Comparison of ENCODE assay signal across 9 cellular contexts in genomic region chr5:145937432-145938250, GRCh38. TPM values are rescaled to one million over a fixed set of nuclear protein-coding genes. Genes with fewer than 3 reads are reported as not detected.
A peak's percentile ranks its signal among the peaks of the same experiment; 100 is the strongest.
DNase-seq lines count a peak whose midpoint lies in the region; ATAC-seq and TF ChIP-seq lines count a peak whose summit lies in the region.
"Had no signal": no experiment of that assay in that cellular context is flagged by ENCODE, and none has a peak within 500 bp of the region (broad histone marks: within the 10 kb centered on the region; RNA-seq: fewer than 3 reads in every experiment).

No MANE protein-coding gene starts in this region.

- peak overlapping the region; percentile 60 to 80 (median 80) for H3K9ac ChIP-seq in skeletal muscle tissue (ENCODE audit: low read depth in 1 of 3, low read length in 3 of 3)

- no peaks in the 10 kb centered on the region for H3K9me3 ChIP-seq in skeletal muscle tissue (ENCODE audit: control insufficient read depth in 3 of 3, low read length in 3 of 3)
- H3K9me3 ChIP-seq: adrenal gland had no signal

- no peaks in the 10 kb centered on the region for H3K36me3 ChIP-seq in skeletal muscle tissue (ENCODE audit: control insufficient read depth in 3 of 3, insufficient read depth in 3 of 3, low read length in 3 of 3)
- H3K36me3 ChIP-seq: adrenal gland had no signal

- intact Hi-C loops in posterior vena cava (cut with DNase I): no loop called here

- H3K4me1 ChIP-seq in skeletal muscle tissue (ENCODE audit: control insufficient read depth in 3 of 3, insufficient read depth in 3 of 3, low read length in 3 of 3): peaks cover 9 to 36% (median 20%) of the 10 kb centered on the region in 3 donors

- no peaks in the 10 kb centered on the region for H3K27me3 ChIP-seq in skeletal muscle tissue (ENCODE audit: control insufficient read depth in 3 of 3, insufficient read depth in 3 of 3, low read length in 3 of 3)
- H3K27me3 ChIP-seq: adrenal gland had no signal

- in situ Hi-C loops in KBM-7 (cut with MboI; ENCODE audit: low pct_unique_long_range_greater_than_20kb, low sequenced_read_pairs): no loop called here

- TF ChIP-seq CTCF in fibroblast of mammary gland (conservative IDR thresholded peaks at IDR 0.05; ENCODE audit: control insufficient read depth, insufficient read depth, low read depth, low read length): no peak

- peak; percentile 91 for DNase-seq in M059J (ENCODE audit: low read depth)
- peak; percentile 20 for DNase-seq in fibroblast of mammary gland (ENCODE audit: low read depth)
- no peak for DNase-seq in KBM-7
- no peak for DNase-seq in posterior vena cava (ENCODE audit: low spot score)
- no peak for DNase-seq in NCI-H128 (lab: John Stamatoyannopoulos, UW; ENCODE audit: unreplicated experiment)
- DNase-seq in medulla oblongata (ENCODE audit: extremely low spot score): no peak

- peak overlapping the region; percentile 71 for H3K27ac ChIP-seq in skeletal muscle tissue (ENCODE audit: low read depth, low read length)
- H3K27ac ChIP-seq: adrenal gland had no signal

- ATAC-seq in GM21619 (IDR thresholded peaks at IDR 0.05; ENCODE audit: unreplicated experiment): peak; percentile 86

- H3K4me3 ChIP-seq in fibroblast of mammary gland (ENCODE audit: control insufficient read depth, low read depth, low read length): no peak overlapping the region
- H3K4me3 ChIP-seq in skeletal muscle tissue (ENCODE audit: low read length in 3 of 3): peak overlapping the region; percentile 59 to 75 (median 73)

RNA-seq across cellular contexts. Expression of gene SH3RF2, which starts 1.3 kb away (rescaled TPM):
- 7.6 and 11.9 TPM in 2 replicates for total RNA-seq in M059J (2014; rRNA removed; shearing (Covaris generic))
- total RNA-seq in skeletal muscle tissue: 3.7 TPM
- total RNA-seq in posterior vena cava: 1 to 10 TPM; 2.1 to 4.5 TPM

Comparison
In these comparisons a context has a peak if more than half of its experiments do, and no peak if none do; other contexts are left out.
1. DNase-seq: peak in M059J (single experiment) and fibroblast of mammary gland (single experiment); none in KBM-7 (single experiment), posterior vena cava (single experiment), NCI-H128 (single experiment) and medulla oblongata (single experiment).